Comparison of ENCODE assay signal across 4 cellular contexts in the genomic region with DNA sequence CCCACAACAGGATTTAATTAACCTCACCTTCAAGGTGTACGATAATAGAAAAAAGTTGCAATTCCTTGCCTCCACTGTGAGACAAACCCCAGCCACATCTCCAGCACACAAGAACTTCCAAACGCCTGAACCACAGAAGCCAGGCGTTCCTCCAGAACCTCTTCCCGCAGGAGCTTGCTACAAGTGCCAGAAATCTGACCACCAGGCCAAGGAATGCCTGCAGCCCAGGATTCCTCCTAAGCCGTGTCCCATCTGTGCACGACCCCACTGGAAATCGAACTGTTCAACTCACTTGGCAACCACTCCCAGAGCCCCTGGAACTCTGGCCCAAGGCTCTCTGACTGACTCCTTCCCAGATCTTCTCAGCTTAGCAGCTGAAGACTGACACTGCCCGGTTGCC.
DNase-seq lines count a peak whose midpoint lies in the region; FAIRE-seq and TF ChIP-seq lines count a peak whose summit lies in the region.
"Not testable (repeated sequence)": the region's sequence is repeated elsewhere in the genome, so short reads cannot be mapped to it uniquely, and the experiment has no call there.

No MANE protein-coding gene starts in this region.

- not testable (repeated sequence) for H3K27me3 ChIP-seq in astrocyte (ENCODE audit: insufficient read depth, low read length); mesendoderm (ENCODE audit: insufficient read depth, low read length, poor library complexity)

- not testable (repeated sequence) for H2BK120ac ChIP-seq in mesendoderm (ENCODE audit: low read depth, low read length)

- not testable (repeated sequence) for H2AK5ac ChIP-seq in mesendoderm (ENCODE audit: low read length)

- not testable (repeated sequence) for TF ChIP-seq CTCF in astrocyte (IDR thresholded peaks at IDR 0.05; ENCODE audit: insufficient read depth, low read depth, low read length)

- H3K36me3 Mint-ChIP-seq in astrocyte (ENCODE audit: low read depth, unreplicated experiment), result not testable (repeated sequence)

- H3K18ac ChIP-seq in mesendoderm (ENCODE audit: low read length), result not testable (repeated sequence)

- not testable (repeated sequence) for H2AFZ ChIP-seq in astrocyte (ENCODE audit: low read depth, low read length)

- H3K4ac ChIP-seq in mesendoderm (ENCODE audit: low read depth, low read length), result not testable (repeated sequence)

- H3K56ac ChIP-seq in mesendoderm (ENCODE audit: low read length), result peak overlapping the region; percentile 7

- not testable (repeated sequence) for FAIRE-seq in astrocyte (lab: Jason Lieb, UNC)

- H3K4me3 ChIP-seq in astrocyte (ENCODE audit: insufficient read depth, low read depth, low read length); mesendoderm (ENCODE audit: low read length): not testable (repeated sequence)

- H4K5ac ChIP-seq in mesendoderm (ENCODE audit: low read length), result not testable (repeated sequence)

- DNase-seq in M059J (ENCODE audit: low read depth) (peak; percentile 10), astrocyte (ENCODE audit: low read depth) (peak; percentile 31), astrocyte of the hippocampus (ENCODE audit: low read depth, low spot score) (peak; percentile 26)
- DNase-seq in mesendoderm, result not testable (repeated sequence)

- not testable (repeated sequence) for H3K9ac ChIP-seq in astrocyte (ENCODE audit: low read length); mesendoderm (ENCODE audit: low read length)

- not testable (repeated sequence) for H3K4me3 Mint-ChIP-seq in astrocyte (ENCODE audit: unreplicated experiment)

- not testable (repeated sequence) for H4K8ac ChIP-seq in mesendoderm (ENCODE audit: low read depth, low read length)

- H3K27me3 Mint-ChIP-seq in astrocyte (ENCODE audit: low read depth, unreplicated experiment), result not testable (repeated sequence)

- not testable (repeated sequence) for H3K27ac Mint-ChIP-seq in astrocyte (ENCODE audit: unreplicated experiment)

- not testable (repeated sequence) for H3K9me3 ChIP-seq in astrocyte (ENCODE audit: insufficient read depth, low read depth, low read length)

- H3K79me1 ChIP-seq in mesendoderm (ENCODE audit: low read length), result not testable (repeated sequence)

- H3K27ac ChIP-seq in astrocyte (ENCODE audit: low read depth, low read length); mesendoderm (ENCODE audit: low read depth, low read length): not testable (repeated sequence)

- not testable (repeated sequence) for H4K20me1 ChIP-seq in astrocyte (ENCODE audit: insufficient read depth, low read length)

- not testable (repeated sequence) for H2BK15ac ChIP-seq in mesendoderm (replicated peaks; ENCODE audit: low read depth)

- not testable (repeated sequence) for H3K23ac ChIP-seq in mesendoderm (ENCODE audit: low read length)

- not testable (repeated sequence) for H3K4me2 ChIP-seq in astrocyte (ENCODE audit: low read length); mesendoderm (ENCODE audit: low read length)

- no CpG with 5 or more reads among the region's 8 CpGs for WGBS in mesendoderm (ENCODE audit: extremely low coverage, insufficient coverage, low lambda C conversion rate)

- not testable (repeated sequence) for H3K79me2 ChIP-seq in astrocyte (ENCODE audit: insufficient read depth, low read length); mesendoderm (ENCODE audit: control insufficient read depth, insufficient read depth, low read length)

- H3K4me1 Mint-ChIP-seq in astrocyte (ENCODE audit: low read depth, unreplicated experiment), result not testable (repeated sequence)

- not testable (repeated sequence) for H3K4me1 ChIP-seq in astrocyte (ENCODE audit: insufficient read depth, low read length); mesendoderm (ENCODE audit: control insufficient read depth, low read depth, low read length)

- not testable (repeated sequence) for H2BK5ac ChIP-seq in mesendoderm (ENCODE audit: low read length)

- H3K9me3 Mint-ChIP-seq in astrocyte (ENCODE audit: unreplicated experiment), result not testable (repeated sequence)

- H3K36me3 ChIP-seq in astrocyte (ENCODE audit: insufficient read depth, low read length); mesendoderm (ENCODE audit: control insufficient read depth, insufficient read depth, low read length): not testable (repeated sequence)
